In genomic region chr10:5380395-5380794, GRCh38 we compare ENCODE assay signal across 7 cellular contexts. TPM values are rescaled to one million over a fixed set of nuclear protein-coding genes. Genes with fewer than 3 reads are reported as not detected.
"Had no signal": no experiment of that assay in that cellular context is flagged by ENCODE, and none has a peak within 500 bp of the region (broad histone marks: within the 10 kb centered on the region; RNA-seq: fewer than 3 reads in every experiment).

No MANE protein-coding gene starts in this region.

RNA-seq across cellular contexts. Expression of gene UCN3, which starts 15.6 kb away (rescaled TPM):
- total RNA-seq: GM23248, GM23338, H1, H4, H7, H9, HFFc6 had no signal
- polyA plus RNA-seq: GM23248, GM23338, H1 had no signal

RNA-seq across cellular contexts. Expression of gene TUBAL3, which starts 24.2 kb away (rescaled TPM):
- total RNA-seq: GM23248, GM23338, H1, H4, H7, H9, HFFc6 had no signal
- polyA plus RNA-seq: GM23248, GM23338 had no signal
